Comparison of ENCODE assay signal across 10 cellular contexts in the genomic region with DNA sequence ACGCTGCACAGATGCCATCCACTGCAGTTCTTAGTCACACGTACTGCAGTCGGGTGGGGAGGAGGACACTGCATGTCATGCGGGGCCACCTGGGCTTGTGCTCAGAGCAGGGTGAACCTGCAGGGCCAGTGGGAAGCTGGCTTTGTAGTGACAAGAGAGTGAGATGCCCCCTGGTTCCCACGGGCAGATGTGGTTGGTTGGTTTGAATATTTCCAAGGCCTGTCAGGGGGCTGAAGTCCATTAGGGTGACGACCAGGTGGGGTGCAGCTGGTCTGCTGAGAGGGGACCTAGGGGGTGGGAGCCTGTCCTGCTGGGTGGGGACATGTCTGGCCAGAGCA. TPM values are rescaled to one million over a fixed set of nuclear protein-coding genes. Genes with fewer than 3 reads are reported as not detected.
DNase-seq lines count a peak whose midpoint lies in the region; ATAC-seq, FAIRE-seq and TF ChIP-seq lines count a peak whose summit lies in the region.
"Had no signal": no experiment of that assay in that cellular context is flagged by ENCODE, and none has a peak within 500 bp of the region (broad histone marks: within the 10 kb centered on the region; RNA-seq: fewer than 3 reads in every experiment).

No MANE protein-coding gene starts in this region.

- no TSS peak for BruUV-seq in HepG2 (replicated peaks; lab: Mats Ljungman, UMichigan)

- H3K56ac ChIP-seq in mesendoderm (ENCODE audit: low read length): peak overlapping the region; percentile 98

- no peak for TF ChIP-seq RAD21 in HepG2 (CRISPR knock-in tag; IDR thresholded peaks at IDR 0.05)

- peaks cover 7% of the 10 kb centered on the region for H3K27me3 Mint-ChIP-seq in astrocyte (ENCODE audit: low read depth, unreplicated experiment)

- TF ChIP-seq EP300 in HepG2 (IDR thresholded peaks at IDR 0.05; ENCODE audit: low read depth in 2 of 2, low read length in 2 of 2): no peak
- no peak for TF ChIP-seq EP300 in HepG2 (CRISPR knock-in tag; IDR thresholded peaks at IDR 0.05; ENCODE audit: borderline replicate concordance)

- TF ChIP-seq POLR2A in HepG2 (IDR thresholded peaks at IDR 0.05; ENCODE audit: insufficient read depth in 1 of 2, low read depth in 2 of 2, low read length in 2 of 2): no peak
- no peak for TF ChIP-seq POLR2A in right lobe of liver (IDR thresholded peaks at IDR 0.05)
- TF ChIP-seq POLR2A in lower leg skin (IDR thresholded peaks at IDR 0.05): no peak

- H3K9me3 ChIP-seq in HepG2 (ENCODE audit: low read length) (no peaks in the 10 kb centered on the region), right lobe of liver (no peaks in the 10 kb centered on the region), astrocyte (ENCODE audit: insufficient read depth, low read depth, low read length) (no peaks in the 10 kb centered on the region)

- TF ChIP-seq CTCF in HepG2 (CRISPR knock-in tag; IDR thresholded peaks at IDR 0.05) (no peak), right lobe of liver (IDR thresholded peaks at IDR 0.05) (no peak), astrocyte (IDR thresholded peaks at IDR 0.05; ENCODE audit: insufficient read depth, low read depth, low read length) (no peak), lower leg skin (IDR thresholded peaks at IDR 0.05) (no peak)

- intact Hi-C loops in HepG2 (cut with micrococcal nuclease; ENCODE audit: unreplicated experiment): no loop called here
- intact Hi-C loops in right lobe of liver (cut with DNase I): no loop called here
- intact Hi-C loops in lower leg skin (cut with DNase I; ENCODE audit: low total_unique reads): no loop called here

- peak overlapping the region; percentile 65 for H3K9ac ChIP-seq in HepG2 (ENCODE audit: insufficient read depth, low read depth, low read length)
- H3K9ac ChIP-seq in astrocyte (ENCODE audit: low read length): peak overlapping the region; percentile 83
- H3K9ac ChIP-seq in mesendoderm (ENCODE audit: low read length): peak overlapping the region; percentile 97

- no peak overlapping the region for H3K23ac ChIP-seq in mesendoderm (ENCODE audit: low read length)

- H3K9me3 Mint-ChIP-seq in astrocyte (ENCODE audit: unreplicated experiment): no peaks in the 10 kb centered on the region

- POLR2A ChIA-PET in HepG2 (lab: Yijun Ruan, JAX): interaction anchor here (1.0 to 4.7 kb wide), 6 partner anchors 11 to 50 kb away, joined by 3 to 81 read pairs (median 12); partner anchors contain the start of genes ZNF213 and ZSCAN10

- H2BK15ac ChIP-seq in mesendoderm (replicated peaks; ENCODE audit: low read depth): no peak overlapping the region

- no peak overlapping the region for H4K5ac ChIP-seq in mesendoderm (ENCODE audit: low read length)

- H2BK120ac ChIP-seq in mesendoderm (ENCODE audit: low read depth, low read length): no peak overlapping the region

- FAIRE-seq in HepG2 (lab: Jason Lieb, UNC): no peak
- FAIRE-seq in astrocyte (lab: Jason Lieb, UNC): no peak

- no peak overlapping the region for H2BK5ac ChIP-seq in mesendoderm (ENCODE audit: low read length)

- no peaks in the 10 kb centered on the region for H3K36me3 Mint-ChIP-seq in astrocyte (ENCODE audit: low read depth, unreplicated experiment)

- no peak overlapping the region for H2AFZ ChIP-seq in HepG2 (ENCODE audit: low read length)
- peak overlapping the region; percentile 94 for H2AFZ ChIP-seq in astrocyte (ENCODE audit: low read depth, low read length)

- H3K4me1 ChIP-seq in HepG2 (ENCODE audit: insufficient read depth, low read length) (peaks cover 56% of the 10 kb centered on the region), right lobe of liver (peaks cover 0 to 11% (median 4%) of the 10 kb centered on the region in 4 donors), astrocyte (ENCODE audit: insufficient read depth, low read length) (peaks cover 2% of the 10 kb centered on the region), mesendoderm (ENCODE audit: control insufficient read depth, low read depth, low read length) (no peaks in the 10 kb centered on the region)

- DNase-seq in HepG2 (ENCODE audit: low spot score): no peak
- no peak for DNase-seq in right lobe of liver
- no peak for DNase-seq in astrocyte (ENCODE audit: low read depth)
- DNase-seq in mesendoderm: no peak
- DNase-seq in NCI-H1105 (lab: John Stamatoyannopoulos, UW): no peak
- no peak for DNase-seq in foreskin melanocyte
- no peak for DNase-seq in lower leg skin (ENCODE audit: low spot score in 2 of 2)

- H4K8ac ChIP-seq in mesendoderm (ENCODE audit: low read depth, low read length): no peak overlapping the region

- peak overlapping the region; percentile 73 for H3K4me3 Mint-ChIP-seq in astrocyte (ENCODE audit: unreplicated experiment)

- H3K79me1 ChIP-seq in mesendoderm (ENCODE audit: low read length): no peaks in the 10 kb centered on the region

- no peak overlapping the region for H3K27ac ChIP-seq in HepG2 (ENCODE audit: extremely low read length, insufficient read depth, low read length)
- H3K27ac ChIP-seq in right lobe of liver: no peak overlapping the region
- H3K27ac ChIP-seq in astrocyte (ENCODE audit: low read depth, low read length): no peak overlapping the region
- H3K27ac ChIP-seq in mesendoderm (ENCODE audit: low read depth, low read length): no peak overlapping the region

- H4K20me1 ChIP-seq in HepG2 (ENCODE audit: insufficient read depth, low read length): no peaks in the 10 kb centered on the region
- H4K20me1 ChIP-seq in astrocyte (ENCODE audit: insufficient read depth, low read length): peaks cover 4% of the 10 kb centered on the region

- H3K4ac ChIP-seq in mesendoderm (ENCODE audit: low read depth, low read length): no peak overlapping the region

- peak overlapping the region; percentile 12 for H3K27ac Mint-ChIP-seq in astrocyte (ENCODE audit: unreplicated experiment)

- in situ Hi-C loops in HepG2 (cut with HindIII; ENCODE audit: extremely low pct_ligation_motif_present, low pct_unique_long_range_greater_than_20kb): no loop called here

- CTCF ChIA-PET in HepG2 (lab: Yijun Ruan, JAX; ENCODE audit: low intra/inter-chr PET ratio, low total read pairs): interaction anchor here (1.1 kb wide), 1 partner anchor 17 kb away, joined by 3 read pairs; no protein-coding TSS in a partner anchor

- H3K27me3 ChIP-seq in HepG2 (ENCODE audit: control insufficient read depth in 1 of 2, insufficient read depth in 2 of 2, low read length in 2 of 2) (peaks cover 0 to 26% of the 10 kb centered on the region in 2 experiments; a peak in 3 of 5 replicates), right lobe of liver (no peaks in the 10 kb centered on the region), astrocyte (ENCODE audit: insufficient read depth, low read length) (no peaks in the 10 kb centered on the region), mesendoderm (ENCODE audit: insufficient read depth, low read length, poor library complexity) (no peaks in the 10 kb centered on the region)

- 7% methylated on average over 3 of the region's 6 CpGs for WGBS in HepG2 (ENCODE audit: low lambda C conversion rate)
- 93% methylated on average over 5 of the region's 6 CpGs for WGBS in right lobe of liver (ENCODE audit: insufficient coverage, low coverage, low lambda C conversion rate, missing lambda C conversion rate)
- WGBS in mesendoderm (ENCODE audit: extremely low coverage, insufficient coverage, low lambda C conversion rate): no CpG with 5 or more reads among the region's 6 CpGs
- WGBS in lower leg skin, 2 donors: 83 to 91% methylated on average over 6 of the region's 6 CpGs

- H3K36me3 ChIP-seq in HepG2 (replicated peaks in 1 of 2; ENCODE audit: control insufficient read depth in 1 of 2, insufficient read depth in 2 of 2, low read length in 2 of 2) (no peaks in the 10 kb centered on the region), right lobe of liver (no peaks in the 10 kb centered on the region), astrocyte (ENCODE audit: insufficient read depth, low read length) (no peaks in the 10 kb centered on the region), mesendoderm (ENCODE audit: control insufficient read depth, insufficient read depth, low read length) (no peaks in the 10 kb centered on the region)

- H3K79me2 ChIP-seq in HepG2 (ENCODE audit: insufficient read depth, low read length) (no peaks in the 10 kb centered on the region), astrocyte (ENCODE audit: insufficient read depth, low read length) (no peaks in the 10 kb centered on the region), mesendoderm (ENCODE audit: control insufficient read depth, insufficient read depth, low read length) (no peaks in the 10 kb centered on the region)

- H3K4me2 ChIP-seq in HepG2 (ENCODE audit: low read depth, low read length) (peak overlapping the region; percentile 97), astrocyte (ENCODE audit: low read length) (peak overlapping the region; percentile 92), mesendoderm (ENCODE audit: low read length) (no peak overlapping the region)

- ATAC-seq in HepG2: no peak
- ATAC-seq in right lobe of liver: no peak
- ATAC-seq in HG02970 (IDR thresholded peaks at IDR 0.05; ENCODE audit: low FRiP score, unreplicated experiment): no peak

- peak overlapping the region in 2 of 3 experiments; percentile 57 to 78; a peak in 4 of 6 replicates for H3K4me3 ChIP-seq in HepG2 (replicated peaks in 1 of 3; ENCODE audit: insufficient read depth in 1 of 3, low read depth in 2 of 3, low read length in 3 of 3)
- H3K4me3 ChIP-seq in right lobe of liver: no peak overlapping the region
- H3K4me3 ChIP-seq in astrocyte (ENCODE audit: insufficient read depth, low read depth, low read length): peak overlapping the region; percentile 74
- no peak overlapping the region for H3K4me3 ChIP-seq in mesendoderm (ENCODE audit: low read length)
- no peak overlapping the region for H3K4me3 ChIP-seq in lower leg skin (ENCODE audit: low read depth, poor library complexity, severe bottlenecking)

- no peak overlapping the region for H3K18ac ChIP-seq in mesendoderm (ENCODE audit: low read length)

- H3K4me1 Mint-ChIP-seq in astrocyte (ENCODE audit: low read depth, unreplicated experiment): no peaks in the 10 kb centered on the region

- no peak overlapping the region for H2AK5ac ChIP-seq in mesendoderm (ENCODE audit: low read length)

RNA-seq across cellular contexts. Expression of gene ZNF213, which starts 14.3 kb away (rescaled TPM):
- 0.97 and 1.2 TPM in 2 replicates for total RNA-seq in HepG2 (2016; rRNA removed; fragmentation: Illumina TruSeq; extraction: Trizol)
- total RNA-seq in HepG2 (2016; cell fraction: cytosol; rRNA removed; fragmentation: Illumina TruSeq; extraction: Trizol; ENCODE audit: low read depth): 0.51 and 0.71 TPM in 2 replicates
- total RNA-seq in HepG2 (2016; cell fraction: insoluble cytoplasmic fraction; rRNA removed; fragmentation: Illumina TruSeq; extraction: Trizol): 0.78 and 0.92 TPM in 2 replicates
- total RNA-seq in HepG2 (2016; cell fraction: membrane; rRNA removed; fragmentation: Illumina TruSeq; extraction: Trizol): 1.7 and 2.6 TPM in 2 replicates
- total RNA-seq in HepG2 (2016; cell fraction: nucleus; rRNA removed; fragmentation: Illumina TruSeq; extraction: Trizol): 0.78 and 1.0 TPM in 2 replicates
- 0.59 and 0.77 TPM in 2 replicates for polyA plus RNA-seq in HepG2 (2011; rRNA removed)
- polyA plus RNA-seq in HepG2 (2011; cell fraction: cytosol; rRNA removed): 0.38 and 0.42 TPM in 2 replicates
- polyA plus RNA-seq in HepG2 (2011; cell fraction: nucleus; rRNA removed): 1.5 and 1.7 TPM in 2 replicates
- 2.8 and 3.3 TPM in 2 replicates for polyA plus RNA-seq in HepG2 (2012)
- 1.4 and 1.9 TPM in 2 replicates for polyA plus RNA-seq in HepG2 (2016; cell fraction: cytosol; fragmentation: Illumina TruSeq; extraction: Trizol; ENCODE audit: low read depth)
- polyA plus RNA-seq in HepG2 (2016; cell fraction: insoluble cytoplasmic fraction; fragmentation: Illumina TruSeq; extraction: Trizol; ENCODE audit: low read depth): 2.2 and 3.9 TPM in 2 replicates
- 3.0 and 3.5 TPM in 2 replicates for polyA plus RNA-seq in HepG2 (2016; cell fraction: membrane; fragmentation: Illumina TruSeq; extraction: Trizol; ENCODE audit: low read depth)
- 2.6 and 3.8 TPM in 2 replicates for polyA plus RNA-seq in HepG2 (2016; cell fraction: nucleus; fragmentation: Illumina TruSeq; extraction: Trizol; ENCODE audit: insufficient read depth, low read depth)
- 1.5 and 2.3 TPM in 2 replicates for polyA minus RNA-seq in HepG2 (2011; rRNA and poly(A)+ RNA removed; ENCODE audit: low replicate concordance)
- 2.1 and 2.5 TPM in 2 replicates for polyA minus RNA-seq in HepG2 (2011; cell fraction: cytosol; rRNA and poly(A)+ RNA removed)
- 0.26 and 0.50 TPM in 2 replicates for polyA minus RNA-seq in HepG2 (2011; cell fraction: nucleus; rRNA and poly(A)+ RNA removed)
- total RNA-seq in right lobe of liver: 1 to 10 TPM; 1.3 to 4.4 (median 1.7) TPM
- total RNA-seq in astrocyte: 11.3 and 12.0 TPM in 2 replicates
- polyA plus RNA-seq in mesendoderm (2013, experiment 1 of 2): 4.3 TPM
- polyA plus RNA-seq in mesendoderm (2013, experiment 2 of 2): 4.6 TPM
- total RNA-seq in lower leg skin: 10 to 100 TPM; 10.7 to 18.0 (median 14.6) TPM

RNA-seq across cellular contexts. Expression of gene ZNF205, which starts 36.8 kb away (rescaled TPM):
- total RNA-seq in HepG2 (2016; rRNA removed; fragmentation: Illumina TruSeq; extraction: Trizol) (6.7 and 10.2 TPM in 2 replicates), right lobe of liver (1 to 10 TPM; 4.0 to 8.4 (median 5.4) TPM), astrocyte (13.2 and 15.4 TPM in 2 replicates), lower leg skin (10 to 100 TPM; 15.1 to 25.3 (median 18.5) TPM)
- 5.8 and 5.9 TPM in 2 replicates for total RNA-seq in HepG2 (2016; cell fraction: cytosol; rRNA removed; fragmentation: Illumina TruSeq; extraction: Trizol; ENCODE audit: low read depth)
- 6.7 and 10.6 TPM in 2 replicates for total RNA-seq in HepG2 (2016; cell fraction: insoluble cytoplasmic fraction; rRNA removed; fragmentation: Illumina TruSeq; extraction: Trizol)
- total RNA-seq in HepG2 (2016; cell fraction: membrane; rRNA removed; fragmentation: Illumina TruSeq; extraction: Trizol): 12.3 and 12.5 TPM in 2 replicates
- 5.2 and 5.8 TPM in 2 replicates for total RNA-seq in HepG2 (2016; cell fraction: nucleus; rRNA removed; fragmentation: Illumina TruSeq; extraction: Trizol)
- polyA plus RNA-seq in HepG2 (2011; rRNA removed): 5.8 and 6.5 TPM in 2 replicates
- polyA plus RNA-seq in HepG2 (2011; cell fraction: cytosol; rRNA removed): 5.0 and 9.9 TPM in 2 replicates
- polyA plus RNA-seq in HepG2 (2011; cell fraction: nucleus; rRNA removed): 22.3 and 26.1 TPM in 2 replicates
- polyA plus RNA-seq in HepG2 (2012): 4.5 and 5.5 TPM in 2 replicates
- polyA plus RNA-seq in HepG2 (2016; cell fraction: cytosol; fragmentation: Illumina TruSeq; extraction: Trizol; ENCODE audit: low read depth): 6.1 and 6.3 TPM in 2 replicates
- 7.6 and 8.3 TPM in 2 replicates for polyA plus RNA-seq in HepG2 (2016; cell fraction: insoluble cytoplasmic fraction; fragmentation: Illumina TruSeq; extraction: Trizol; ENCODE audit: low read depth)
- 8.5 and 10.4 TPM in 2 replicates for polyA plus RNA-seq in HepG2 (2016; cell fraction: membrane; fragmentation: Illumina TruSeq; extraction: Trizol; ENCODE audit: low read depth)
- 13.2 and 13.4 TPM in 2 replicates for polyA plus RNA-seq in HepG2 (2016; cell fraction: nucleus; fragmentation: Illumina TruSeq; extraction: Trizol; ENCODE audit: insufficient read depth, low read depth)
- 4.4 and 7.4 TPM in 2 replicates for polyA minus RNA-seq in HepG2 (2011; rRNA and poly(A)+ RNA removed; ENCODE audit: low replicate concordance)
- 2.8 and 3.6 TPM in 2 replicates for polyA minus RNA-seq in HepG2 (2011; cell fraction: cytosol; rRNA and poly(A)+ RNA removed)
- polyA minus RNA-seq in HepG2 (2011; cell fraction: nucleus; rRNA and poly(A)+ RNA removed): 1.4 and 2.7 TPM in 2 replicates
- 9.9 TPM for polyA plus RNA-seq in mesendoderm (2013, experiment 1 of 2)
- polyA plus RNA-seq in mesendoderm (2013, experiment 2 of 2): 9.8 TPM

RNA-seq across cellular contexts. Expression of gene OR1F1, which starts 38.8 kb away (rescaled TPM):
- total RNA-seq in HepG2 (2016; rRNA removed; fragmentation: Illumina TruSeq; extraction: Trizol) (not detected in 2 replicates), right lobe of liver (not detected), astrocyte (0.32 TPM in 1 of 2 replicates, not detected in the other), lower leg skin (not detected)
- total RNA-seq in HepG2 (2016; cell fraction: cytosol; rRNA removed; fragmentation: Illumina TruSeq; extraction: Trizol; ENCODE audit: low read depth): not detected in 2 replicates
- total RNA-seq in HepG2 (2016; cell fraction: insoluble cytoplasmic fraction; rRNA removed; fragmentation: Illumina TruSeq; extraction: Trizol): 0.15 TPM in 1 of 2 replicates, not detected in the other
- not detected in 2 replicates for total RNA-seq in HepG2 (2016; cell fraction: membrane; rRNA removed; fragmentation: Illumina TruSeq; extraction: Trizol)
- total RNA-seq in HepG2 (2016; cell fraction: nucleus; rRNA removed; fragmentation: Illumina TruSeq; extraction: Trizol): not detected in 2 replicates
- polyA plus RNA-seq in HepG2 (2011; rRNA removed): 0.90 and 0.97 TPM in 2 replicates
- 0.94 and 1.1 TPM in 2 replicates for polyA plus RNA-seq in HepG2 (2011; cell fraction: cytosol; rRNA removed)
- 0.88 and 1.3 TPM in 2 replicates for polyA plus RNA-seq in HepG2 (2011; cell fraction: nucleus; rRNA removed)
- polyA plus RNA-seq in HepG2 (2012): 0.25 and 0.40 TPM in 2 replicates
- polyA plus RNA-seq in HepG2 (2016; cell fraction: cytosol; fragmentation: Illumina TruSeq; extraction: Trizol; ENCODE audit: low read depth): not detected in 2 replicates
- not detected in 2 replicates for polyA plus RNA-seq in HepG2 (2016; cell fraction: insoluble cytoplasmic fraction; fragmentation: Illumina TruSeq; extraction: Trizol; ENCODE audit: low read depth)
- polyA plus RNA-seq in HepG2 (2016; cell fraction: membrane; fragmentation: Illumina TruSeq; extraction: Trizol; ENCODE audit: low read depth): not detected in 2 replicates
- polyA plus RNA-seq in HepG2 (2016; cell fraction: nucleus; fragmentation: Illumina TruSeq; extraction: Trizol; ENCODE audit: insufficient read depth, low read depth): 0.53 TPM in 1 of 2 replicates, not detected in the other
- polyA minus RNA-seq in HepG2 (2011; rRNA and poly(A)+ RNA removed; ENCODE audit: low replicate concordance): 4.7 and 5.0 TPM in 2 replicates
- 0.69 TPM in 1 of 2 replicates, not detected in the other for polyA minus RNA-seq in HepG2 (2011; cell fraction: cytosol; rRNA and poly(A)+ RNA removed)
- 0.64 TPM in 1 of 2 replicates, not detected in the other for polyA minus RNA-seq in HepG2 (2011; cell fraction: nucleus; rRNA and poly(A)+ RNA removed)
- polyA plus RNA-seq in mesendoderm (2013, experiment 1 of 2): 0.25 TPM
- 0.11 TPM for polyA plus RNA-seq in mesendoderm (2013, experiment 2 of 2)
- total RNA-seq: lung; T-helper 1 cell treated with Interleukin-12 subunit alpha and Interleukin-12 subunit beta and Interleukin-4 antibody, amounts not matched to agents 30 ng/mL and 1 ng/mL, for 36 hours had no signal
- polyA plus RNA-seq: lung had no signal

RNA-seq across cellular contexts. Expression of gene ZSCAN10, which starts 50.1 kb away (rescaled TPM):
- total RNA-seq in HepG2 (2016; rRNA removed; fragmentation: Illumina TruSeq; extraction: Trizol) (not detected in 2 replicates), right lobe of liver (not detected), astrocyte (0.22 and 0.25 TPM in 2 replicates), lower leg skin (not detected)
- not detected in 2 replicates for total RNA-seq in HepG2 (2016; cell fraction: cytosol; rRNA removed; fragmentation: Illumina TruSeq; extraction: Trizol; ENCODE audit: low read depth)
- 0.06 TPM in 1 of 2 replicates, not detected in the other for total RNA-seq in HepG2 (2016; cell fraction: insoluble cytoplasmic fraction; rRNA removed; fragmentation: Illumina TruSeq; extraction: Trizol)
- total RNA-seq in HepG2 (2016; cell fraction: membrane; rRNA removed; fragmentation: Illumina TruSeq; extraction: Trizol): not detected in 2 replicates
- 0.16 TPM in 1 of 2 replicates, not detected in the other for total RNA-seq in HepG2 (2016; cell fraction: nucleus; rRNA removed; fragmentation: Illumina TruSeq; extraction: Trizol)
- not detected in 2 replicates for polyA plus RNA-seq in HepG2 (2011; rRNA removed)
- 0.04 TPM in 1 of 2 replicates, not detected in the other for polyA plus RNA-seq in HepG2 (2011; cell fraction: cytosol; rRNA removed)
- 0.31 and 0.82 TPM in 2 replicates for polyA plus RNA-seq in HepG2 (2011; cell fraction: nucleus; rRNA removed)
- 0.11 and 0.17 TPM in 2 replicates for polyA plus RNA-seq in HepG2 (2012)
- polyA plus RNA-seq in HepG2 (2016; cell fraction: cytosol; fragmentation: Illumina TruSeq; extraction: Trizol; ENCODE audit: low read depth): not detected in 2 replicates
- 0.16 TPM in 1 of 2 replicates, not detected in the other for polyA plus RNA-seq in HepG2 (2016; cell fraction: insoluble cytoplasmic fraction; fragmentation: Illumina TruSeq; extraction: Trizol; ENCODE audit: low read depth)
- not detected in 2 replicates for polyA plus RNA-seq in HepG2 (2016; cell fraction: membrane; fragmentation: Illumina TruSeq; extraction: Trizol; ENCODE audit: low read depth)
- polyA plus RNA-seq in HepG2 (2016; cell fraction: nucleus; fragmentation: Illumina TruSeq; extraction: Trizol; ENCODE audit: insufficient read depth, low read depth): not detected in 2 replicates
- polyA minus RNA-seq in HepG2 (2011; rRNA and poly(A)+ RNA removed; ENCODE audit: low replicate concordance): not detected in 2 replicates
- polyA minus RNA-seq in HepG2 (2011; cell fraction: cytosol; rRNA and poly(A)+ RNA removed): not detected in 2 replicates
- polyA minus RNA-seq in HepG2 (2011; cell fraction: nucleus; rRNA and poly(A)+ RNA removed): not detected in 2 replicates
- 102 TPM for polyA plus RNA-seq in mesendoderm (2013, experiment 1 of 2)
- polyA plus RNA-seq in mesendoderm (2013, experiment 2 of 2): 104 TPM

Comparison
In these comparisons a context has a peak if more than half of its experiments do, and no peak if none do; other contexts are left out.
1. H3K4me3 ChIP-seq: peak in HepG2 (2 of 3) and astrocyte (single experiment); none in right lobe of liver (0 of 3), mesendoderm (single experiment) and lower leg skin (single experiment).
2. Peak in every context shown above with its lines, with median percentiles within 50 percentile points of each other: H3K9ac ChIP-seq.